Comparison of ENCODE assay signal across 10 cellular contexts in genomic region chr17:416293-417206, GRCh38. TPM values are rescaled to one million over a fixed set of nuclear protein-coding genes. Genes with fewer than 3 reads are reported as not detected.
DNase-seq lines count a peak whose midpoint lies in the region; ATAC-seq and TF ChIP-seq lines count a peak whose summit lies in the region.
"Had no signal": no experiment of that assay in that cellular context is flagged by ENCODE, and none has a peak within 500 bp of the region (broad histone marks: within the 10 kb centered on the region; RNA-seq: fewer than 3 reads in every experiment).

No MANE protein-coding gene starts in this region.

- POLR2A ChIA-PET in GM10248 (lab: Yijun Ruan, JAX): no interaction called here
- POLR2A ChIA-PET in activated CD4-positive, alpha-beta T cell treated with anti-CD3 and anti-CD28 coated beads for 36 hours (lab: Charles Lee): interaction anchor here (0.5 to 1.0 kb wide), 4 partner anchors 25 to 1146 kb away, joined by 3 to 6 read pairs (median 4); partner anchors contain the start of gene PITPNA

- H3K4me3 Mint-ChIP-seq in activated CD4-positive, alpha-beta T cell treated with anti-CD3 and anti-CD28 coated beads for 36 hours: peak overlapping the region; percentile 70

- intact Hi-C loops in activated CD4-positive, alpha-beta T cell treated with anti-CD3 and anti-CD28 coated beads for 36 hours (cut with DNase I, micrococcal nuclease): no loop called here
- intact Hi-C loops in aorta (cut with DNase I): no loop called here

- 76 to 77% methylated on average over 23 of the region's 23 CpGs for WGBS in aorta, 2 donors

- DNase-seq in GM10248 (ENCODE audit: extremely low spot score): peak; percentile 41
- DNase-seq in activated CD4-positive, alpha-beta T cell treated with anti-CD3 and anti-CD28 coated beads for 36 hours: peak; percentile 72
- peak; percentile 56 for DNase-seq in left kidney (ENCODE audit: low read depth, low spot score)
- DNase-seq in SW 1271 (lab: John Stamatoyannopoulos, UW): no peak
- DNase-seq in DMS 273 treated with DMSO at 0.1 percent for 48 hours (lab: John Stamatoyannopoulos, UW): no peak
- no peak for DNase-seq in aorta
- DNase-seq: EL, NCI-H1092 treated with DMSO at 0.1 percent for 48 hours had no signal

- H3K27ac Mint-ChIP-seq in activated CD4-positive, alpha-beta T cell treated with anti-CD3 and anti-CD28 coated beads for 36 hours: peak overlapping the region; percentile 100

- H3K9me3 ChIP-seq in aorta (ENCODE audit: control insufficient read depth, low read length): peaks cover 2% of the 10 kb centered on the region

- H3K4me3 ChIP-seq in aorta (ENCODE audit: low read length in 2 of 2): no peak overlapping the region

- H3K4me1 Mint-ChIP-seq in activated CD4-positive, alpha-beta T cell treated with anti-CD3 and anti-CD28 coated beads for 36 hours: peaks cover 83% of the 10 kb centered on the region

- peaks cover 26% of the 10 kb centered on the region for H3K36me3 Mint-ChIP-seq in activated CD4-positive, alpha-beta T cell treated with anti-CD3 and anti-CD28 coated beads for 36 hours (ENCODE audit: low read depth)

- H3K9me3 Mint-ChIP-seq in activated CD4-positive, alpha-beta T cell treated with anti-CD3 and anti-CD28 coated beads for 36 hours (ENCODE audit: low read depth): no peaks in the 10 kb centered on the region

- H3K36me3 ChIP-seq in aorta (ENCODE audit: control insufficient read depth in 1 of 2, insufficient read depth in 2 of 2, low read length in 1 of 2): no peaks in the 10 kb centered on the region

- no peaks in the 10 kb centered on the region for H3K27me3 Mint-ChIP-seq in activated CD4-positive, alpha-beta T cell treated with anti-CD3 and anti-CD28 coated beads for 36 hours

- no peak for TF ChIP-seq CTCF in GM10248 (IDR thresholded peaks at IDR 0.05; ENCODE audit: control extremely low read depth, extremely low read depth, low read depth, missing control alignments)

- no peak overlapping the region for H3K27ac ChIP-seq in aorta (ENCODE audit: low read depth in 1 of 2, low read length in 2 of 2)

- H3K27me3 ChIP-seq in aorta (ENCODE audit: control insufficient read depth in 1 of 2, insufficient read depth in 2 of 2, low read length in 1 of 2): no peaks in the 10 kb centered on the region

- CTCF ChIA-PET in GM10248 (lab: Yijun Ruan, JAX): interaction anchor here (1.3 to 2.3 kb wide), 3 partner anchors 283 to 584 kb away, joined by 4 to 20 read pairs (median 5); no protein-coding TSS in a partner anchor
- CTCF ChIA-PET in activated CD4-positive, alpha-beta T cell treated with anti-CD3 and anti-CD28 coated beads for 36 hours (lab: Charles Lee): interaction anchor here (0.5 to 1.7 kb wide), 8 partner anchors 10 to 579 kb away, joined by 3 to 5 read pairs (median 4); partner anchors contain the start of gene RFLNB

- ATAC-seq in HG02610 (IDR thresholded peaks at IDR 0.05; ENCODE audit: unreplicated experiment) (peak; percentile 82), HG03135 (IDR thresholded peaks at IDR 0.05; ENCODE audit: unreplicated experiment) (no peak), aorta (ENCODE audit: low FRiP score) (no peak)
- ATAC-seq in activated CD4-positive, alpha-beta T cell treated with anti-CD3 and anti-CD28 coated beads for 36 hours: peak; percentile 69

- no peaks in the 10 kb centered on the region for H3K4me1 ChIP-seq in aorta (ENCODE audit: control insufficient read depth in 1 of 2, insufficient read depth in 2 of 2, low read length in 2 of 2)

RNA-seq across cellular contexts. Expression of gene RFLNB, which starts 29.2 kb away (rescaled TPM):
- total RNA-seq in activated CD4-positive, alpha-beta T cell treated with anti-CD3 and anti-CD28 coated beads for 36 hours: 10 to 100 TPM; 31.0 to 31.8 TPM
- total RNA-seq in aorta: 10 to 100 TPM; 13.3 to 24.7 TPM
- polyA plus RNA-seq in aorta: 10 to 100 TPM in 1 of 2 donors, 1 to 10 TPM in 1; 5.7 to 20.2 TPM

Comparison
In these comparisons a context has a peak if more than half of its experiments do, and no peak if none do; other contexts are left out.
1. DNase-seq: peak in GM10248 (single experiment), activated CD4-positive, alpha-beta T cell treated with anti-CD3 and anti-CD28 coated beads for 36 hours (single experiment) and left kidney (single experiment); none in SW 1271 (0 of 2), DMS 273 treated with DMSO at 0.1 percent for 48 hours (single experiment) and aorta (0 of 2).
2. ATAC-seq: peak in HG02610 (single experiment) and activated CD4-positive, alpha-beta T cell treated with anti-CD3 and anti-CD28 coated beads for 36 hours (single experiment); none in HG03135 (single experiment) and aorta (single experiment).